ENCODE assay signal across 15 cellular contexts in the genomic region with DNA sequence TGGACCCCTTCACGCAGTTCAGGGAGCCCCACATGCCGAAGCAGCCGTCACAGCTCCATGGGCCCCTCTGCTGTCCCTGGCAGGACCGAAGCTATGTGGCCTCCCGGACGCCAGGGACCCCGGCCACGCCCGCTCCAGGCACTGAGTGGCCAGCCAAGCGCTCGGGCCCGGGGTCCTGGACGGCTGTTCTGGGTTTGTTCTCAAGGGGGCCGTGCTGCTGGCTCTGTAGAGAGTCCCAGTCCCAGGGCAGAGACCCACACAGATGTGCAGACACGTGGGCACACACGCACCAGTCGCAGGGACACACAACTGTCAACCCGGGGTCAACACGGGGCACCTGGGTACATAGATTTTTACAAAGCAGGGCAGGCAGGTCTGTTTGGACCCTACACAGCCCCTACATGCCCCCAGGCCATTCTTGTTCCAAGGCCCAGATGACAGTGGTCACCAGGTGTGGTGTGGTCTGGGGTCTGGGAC. TPM values are rescaled to one million over a fixed set of nuclear protein-coding genes. Genes with fewer than 3 reads are reported as not detected.
DNase-seq lines count a peak whose midpoint lies in the region; ATAC-seq, FAIRE-seq and TF ChIP-seq lines count a peak whose summit lies in the region.
"Had no signal": no experiment of that assay in that cellular context is flagged by ENCODE, and none has a peak within 500 bp of the region (broad histone marks: within the 10 kb centered on the region; RNA-seq: fewer than 3 reads in every experiment).

No MANE protein-coding gene starts in this region.

- peaks cover 39 to 96% (median 89%) of the 10 kb centered on the region in 10 experiments for H3K4me1 ChIP-seq in BLaER1 treated with 17β-estradiol and CSF1 and Interleukin-3, amounts not matched to agents 10 nM and 100 nM
- H3K4me1 ChIP-seq in IMR-90 (ENCODE audit: control insufficient read depth, insufficient read depth, low read length) (peaks cover 14% of the 10 kb centered on the region), keratinocyte (ENCODE audit: control insufficient read depth, extremely low read depth, insufficient read depth, low read length) (peaks cover 15% of the 10 kb centered on the region), ovary (ENCODE audit: insufficient read depth) (no peaks in the 10 kb centered on the region)

- H2BK120ac ChIP-seq in IMR-90 (ENCODE audit: low read depth, low read length): no peak overlapping the region

- H3K9me1 ChIP-seq in IMR-90 (ENCODE audit: insufficient read depth, low read length) (no peaks in the 10 kb centered on the region), keratinocyte (ENCODE audit: control insufficient read depth, extremely low read depth, insufficient read depth, low read length) (no peaks in the 10 kb centered on the region)

- BruUV-seq in IMR-90 (replicated peaks; lab: Mats Ljungman, UMichigan): no TSS peak

- peaks cover 0 to 25% (median 18%) of the 10 kb centered on the region in 11 experiments; a peak in 18 of 22 replicates for H3K36me3 ChIP-seq in BLaER1 treated with 17β-estradiol and CSF1 and Interleukin-3, amounts not matched to agents 10 nM and 100 nM
- H3K36me3 ChIP-seq in IMR-90 (ENCODE audit: control insufficient read depth, insufficient read depth, low read length) (peaks cover 2% of the 10 kb centered on the region; the same call in 1 of the 2 replicates), keratinocyte (ENCODE audit: control insufficient read depth in 2 of 2, extremely low read depth in 1 of 2, insufficient read depth in 2 of 2, low read length in 2 of 2) (peaks cover 0 to 3% of the 10 kb centered on the region in 2 experiments), ovary (no peaks in the 10 kb centered on the region)

- H4K20me1 ChIP-seq in BLaER1 treated with 17β-estradiol and CSF1 and Interleukin-3, amounts not matched to agents 10 nM and 100 nM: peaks cover 11 to 93% (median 76%) of the 10 kb centered on the region in 11 experiments; a peak in 21 of 22 replicates
- H4K20me1 ChIP-seq in IMR-90 (ENCODE audit: insufficient read depth, low read length): no peaks in the 10 kb centered on the region
- no peaks in the 10 kb centered on the region for H4K20me1 ChIP-seq in keratinocyte (ENCODE audit: control insufficient read depth, extremely low read depth, insufficient read depth, low read length)

- no peak overlapping the region for H4K91ac ChIP-seq in IMR-90 (ENCODE audit: insufficient read depth, low read depth, low read length)

- H2AK5ac ChIP-seq in IMR-90 (ENCODE audit: low read depth, low read length): peak overlapping the region; percentile 70; the same call in 1 of the 2 replicates

- DNase-seq in IMR-90: no peak
- no peak for DNase-seq in keratinocyte (ENCODE audit: low read depth, low spot score)
- no peak for DNase-seq in GM19238 (ENCODE audit: insufficient read length, low spot score)
- DNase-seq in ovary: no peak
- DNase-seq: CD4-positive, alpha-beta T cell; DMS79; GOT3; HFFc6; NCI-H187 treated with DMSO at 0.1 percent for 48 hours; NCI-H446; SHP77 had no signal

- FAIRE-seq in keratinocyte (lab: Jason Lieb, UNC): no peak
- FAIRE-seq: GM12878 had no signal

- H2AFZ ChIP-seq in IMR-90 (replicated peaks; ENCODE audit: low read length, poor library complexity) (no peak overlapping the region), keratinocyte (ENCODE audit: control insufficient read depth, low read length) (peak overlapping the region; percentile 62)

- in situ Hi-C loops in IMR-90 (cut with MboI; ENCODE audit: low sequenced_read_pairs): no loop called here

- dilution Hi-C loops in IMR-90 (cut with HindIII; ENCODE audit: low sequenced_read_pairs, unreplicated experiment): no loop called here
- dilution Hi-C loops in keratinocyte (cut with MboI; ENCODE audit: extremely low pct_ligation_motif_present, low sequenced_read_pairs): no loop called here

- peaks cover 5% of the 10 kb centered on the region for H3K79me2 ChIP-seq in keratinocyte (ENCODE audit: control insufficient read depth, insufficient read depth, low read length)

- H3K56ac ChIP-seq in IMR-90 (ENCODE audit: extremely low read depth, insufficient read depth, low read length): no peak overlapping the region

- CTCF ChIA-PET in IMR-90 (lab: Yijun Ruan, JAX): no interaction called here

- no peak for TF ChIP-seq EP300 in ovary (IDR thresholded peaks at IDR 0.05)

- H3K4me3 ChIP-seq in BLaER1 treated with 17β-estradiol and CSF1 and Interleukin-3, amounts not matched to agents 10 nM and 100 nM: no peak overlapping the region
- H3K4me3 ChIP-seq in IMR-90 (ENCODE audit: insufficient read depth, low read depth, low read length): no peak overlapping the region
- H3K4me3 ChIP-seq in keratinocyte (ENCODE audit: control insufficient read depth in 2 of 3, extremely low read depth in 1 of 3, insufficient read depth in 2 of 3, low read depth in 1 of 3, low read length in 3 of 3): no peak overlapping the region
- no peak overlapping the region for H3K4me3 ChIP-seq in ovary
- H3K4me3 ChIP-seq: GM12878 had no signal

- no peak overlapping the region for H2BK15ac ChIP-seq in IMR-90 (ENCODE audit: low read depth, low read length)

- H3K9me3 ChIP-seq in BLaER1 treated with 17β-estradiol and CSF1 and Interleukin-3, amounts not matched to agents 10 nM and 100 nM (replicated peaks in 1 of 11): no peaks in the 10 kb centered on the region
- no peaks in the 10 kb centered on the region for H3K9me3 ChIP-seq in IMR-90 (ENCODE audit: control insufficient read depth, insufficient read depth, low read length)
- no peaks in the 10 kb centered on the region for H3K9me3 ChIP-seq in keratinocyte (ENCODE audit: control insufficient read depth, low read depth, low read length)
- H3K9me3 ChIP-seq in ovary: no peaks in the 10 kb centered on the region

- POLR2A ChIA-PET in IMR-90 (lab: Charles Lee; ENCODE audit: unreplicated experiment): interaction anchor here (0.5 kb wide), 1 partner anchor 30 kb away, joined by 3 read pairs; no protein-coding TSS in a partner anchor

- H3K9ac ChIP-seq in BLaER1 treated with 17β-estradiol and CSF1 and Interleukin-3, amounts not matched to agents 10 nM and 100 nM: peak overlapping the region in 3 of 11 experiments; percentile 45 to 69 (median 64); a peak in 1 of 22 replicates
- H3K9ac ChIP-seq in IMR-90 (ENCODE audit: low read depth, low read length) (no peak overlapping the region), keratinocyte (ENCODE audit: control insufficient read depth, extremely low read depth, insufficient read depth, low read length) (peak overlapping the region; percentile 50)

- H3K27me3 ChIP-seq in BLaER1 treated with 17β-estradiol and CSF1 and Interleukin-3, amounts not matched to agents 10 nM and 100 nM: peaks cover 0 to 44% (median 4%) of the 10 kb centered on the region in 11 experiments; a peak in 13 of 22 replicates
- H3K27me3 ChIP-seq in IMR-90 (ENCODE audit: control insufficient read depth, insufficient read depth, low read length) (no peaks in the 10 kb centered on the region), keratinocyte (ENCODE audit: control insufficient read depth, extremely low read depth, insufficient read depth, low read length) (peaks cover 6% of the 10 kb centered on the region), ovary (peaks cover 10% of the 10 kb centered on the region)

- H3K27ac ChIP-seq in BLaER1 treated with 17β-estradiol and CSF1 and Interleukin-3, amounts not matched to agents 10 nM and 100 nM: no peak overlapping the region
- H3K27ac ChIP-seq in IMR-90 (ENCODE audit: insufficient read depth, low read length): no peak overlapping the region
- no peak overlapping the region for H3K27ac ChIP-seq in keratinocyte (ENCODE audit: control insufficient read depth, insufficient read depth, low read length)
- H3K27ac ChIP-seq in ovary: no peak overlapping the region

- peaks cover 3 to 23% of the 10 kb centered on the region in 2 experiments; a peak in 3 of 4 replicates for H3K79me1 ChIP-seq in IMR-90 (ENCODE audit: low read depth in 1 of 2, low read length in 2 of 2)

- no peak overlapping the region for H3K14ac ChIP-seq in IMR-90 (replicated peaks; ENCODE audit: low read depth, low read length)

- H2BK20ac ChIP-seq in IMR-90 (ENCODE audit: low read depth, low read length): no peak overlapping the region

- ATAC-seq in IMR-90 (ENCODE audit: low read depth) (no peak), HG02973 (IDR thresholded peaks at IDR 0.05; ENCODE audit: unreplicated experiment) (no peak)

- no peak for TF ChIP-seq CTCF in IMR-90 (conservative IDR thresholded peaks at IDR 0.05; ENCODE audit: low read depth, low read length)
- TF ChIP-seq CTCF in keratinocyte (optimal IDR thresholded peaks at IDR 0.05 in 1 of 3, IDR thresholded peaks at IDR 0.05 in 1 of 3, conservative IDR thresholded peaks at IDR 0.05 in 1 of 3; ENCODE audit: extremely low read depth in 1 of 3, insufficient read depth in 2 of 3, low read length in 3 of 3): no peak
- TF ChIP-seq CTCF in ovary (IDR thresholded peaks at IDR 0.05): no peak

- peak overlapping the region in 9 of 11 experiments; percentile 85 to 100 (median 100); a peak in 16 of 22 replicates for H3K4me2 ChIP-seq in BLaER1 treated with 17β-estradiol and CSF1 and Interleukin-3, amounts not matched to agents 10 nM and 100 nM
- H3K4me2 ChIP-seq in IMR-90 (ENCODE audit: low read depth, low read length) (no peak overlapping the region), keratinocyte (ENCODE audit: control insufficient read depth, extremely low read depth, insufficient read depth, low read depth, low read length) (peak overlapping the region; percentile 45)

- TF ChIP-seq POLR2A in IMR-90 (IDR thresholded peaks at IDR 0.05; ENCODE audit: low read depth, low read length) (no peak), ovary (IDR thresholded peaks at IDR 0.05) (no peak)

- no peak overlapping the region for H3K23ac ChIP-seq in IMR-90 (ENCODE audit: low read depth, low read length)

- intact Hi-C loops in IMR-90 (cut with micrococcal nuclease) (no loop called here), ovary (cut with DNase I) (loop anchor here in 1 of 4 donors (10.0 kb wide), 1 partner anchor 214 kb away; a partner anchor contains a TSS)

- no peak overlapping the region for H3K18ac ChIP-seq in IMR-90 (ENCODE audit: low read depth, low read length)

- peak overlapping the region; percentile 37 for H2AK9ac ChIP-seq in IMR-90 (replicated peaks; ENCODE audit: low read depth, low read length, poor library complexity)

- no peak for TF ChIP-seq RAD21 in IMR-90 (IDR thresholded peaks at IDR 0.05; ENCODE audit: low read length)

- no peak overlapping the region for H3K4ac ChIP-seq in IMR-90 (ENCODE audit: low read depth, low read length)

- H2BK5ac ChIP-seq in IMR-90 (ENCODE audit: low read depth, low read length, poor library complexity, severe bottlenecking): no peak overlapping the region

- WGBS in IMR-90 (ENCODE audit: extremely low coverage in 2 of 2, insufficient read length in 1 of 2), 2 experiments: 81% methylated on average over 9 of the region's 19 CpGs; no CpG with 5 or more reads in 1 of the 2 experiments
- 50 to 59% (median 55%) methylated on average over 15 to 19 of the region's 19 CpGs for whole genome bisulfite sequencing in ovary, 3 donors

- H4K8ac ChIP-seq in IMR-90 (ENCODE audit: low read depth in 2 of 2, low read length in 2 of 2): no peak overlapping the region

- H4K5ac ChIP-seq in IMR-90 (ENCODE audit: low read depth, low read length): no peak overlapping the region

RNA-seq across cellular contexts. Expression of a gene that starts 6.7 kb away (rescaled TPM):
- 12.2 and 18.3 TPM in 2 replicates for total RNA-seq in IMR-90 (2012; rRNA removed)
- 23.0 and 29.2 TPM in 2 replicates for polyA plus RNA-seq in IMR-90 (2012; rRNA removed)
- 24.3 and 37.0 TPM in 2 replicates for polyA plus RNA-seq in IMR-90 (2012; cell fraction: cytosol; rRNA removed)
- polyA plus RNA-seq in IMR-90 (2012; cell fraction: nucleus; rRNA removed; ENCODE audit: low replicate concordance): 10.2 and 16.5 TPM in 2 replicates
- 6.8 to 9.5 TPM (median 7.8 TPM) in 3 replicates for polyA plus RNA-seq in keratinocyte
- 1.5 TPM for polyA plus RNA-seq in keratinocyte (2011; ENCODE audit: low read depth)
- 4.8 and 9.2 TPM in 2 replicates for polyA plus RNA-seq in keratinocyte (2011; cell fraction: cytosol; rRNA removed)
- polyA plus RNA-seq in keratinocyte (2011; cell fraction: nucleus; rRNA removed): 10.3 and 10.8 TPM in 2 replicates
- polyA plus RNA-seq in keratinocyte (2012; ENCODE audit: low replicate concordance): 7.0 and 11.0 TPM in 2 replicates
- polyA minus RNA-seq in keratinocyte: 2.8 to 3.5 TPM (median 2.8 TPM) in 3 replicates
- polyA minus RNA-seq in keratinocyte (2011; cell fraction: cytosol; rRNA and poly(A)+ RNA removed): 9.2 TPM
- polyA minus RNA-seq in keratinocyte (2011; cell fraction: nucleus; rRNA and poly(A)+ RNA removed): 7.2 and 7.4 TPM in 2 replicates
- total RNA-seq in ovary: 10 to 100 TPM; 13.0 to 21.9 (median 18.0) TPM
- polyA plus RNA-seq in ovary: 1 to 10 TPM; 7.0 to 9.4 TPM

RNA-seq across cellular contexts. Expression of a gene that starts 6.9 kb away (rescaled TPM):
- total RNA-seq in IMR-90 (2012; rRNA removed): 57.0 and 69.4 TPM in 2 replicates
- 250 and 252 TPM in 2 replicates for polyA plus RNA-seq in IMR-90 (2012; rRNA removed)
- 292 and 384 TPM in 2 replicates for polyA plus RNA-seq in IMR-90 (2012; cell fraction: cytosol; rRNA removed)
- polyA plus RNA-seq in IMR-90 (2012; cell fraction: nucleus; rRNA removed; ENCODE audit: low replicate concordance): 224 and 287 TPM in 2 replicates
- 63.5 to 103 TPM (median 66.3 TPM) in 3 replicates for polyA plus RNA-seq in keratinocyte
- polyA plus RNA-seq in keratinocyte (2011; ENCODE audit: low read depth): 139 TPM
- polyA plus RNA-seq in keratinocyte (2011; cell fraction: cytosol; rRNA removed): 50.4 and 107 TPM in 2 replicates
- 118 and 153 TPM in 2 replicates for polyA plus RNA-seq in keratinocyte (2011; cell fraction: nucleus; rRNA removed)
- polyA plus RNA-seq in keratinocyte (2012; ENCODE audit: low replicate concordance): 74.7 and 112 TPM in 2 replicates
- polyA minus RNA-seq in keratinocyte: 25.3 to 111 TPM (median 27.8 TPM) in 3 replicates
- 104 TPM for polyA minus RNA-seq in keratinocyte (2011; cell fraction: cytosol; rRNA and poly(A)+ RNA removed)
- polyA minus RNA-seq in keratinocyte (2011; cell fraction: nucleus; rRNA and poly(A)+ RNA removed): 91.0 and 91.9 TPM in 2 replicates
- 100 to 1,000 TPM in 4 of 7 donors, 10 to 100 TPM in 3; 57.1 to 145 (median 116) TPM for total RNA-seq in ovary
- polyA plus RNA-seq in ovary: 100 to 1,000 TPM in 1 of 2 donors, 10 to 100 TPM in 1; 32.5 to 128 TPM

RNA-seq across cellular contexts. Expression of a gene that starts 7.8 kb away (rescaled TPM):
- total RNA-seq in IMR-90 (2012; rRNA removed) (0.36 TPM in 1 of 2 replicates, not detected in the other), ovary (1 to 10 TPM in 5 of 7 donors, under 1 TPM in 2; 0.92 to 4.8 (median 1.5) TPM)
- polyA plus RNA-seq in IMR-90 (2012; rRNA removed) (1.1 and 2.6 TPM in 2 replicates), keratinocyte (0.15 to 0.46 TPM (median 0.18 TPM) in 3 replicates), ovary (1 to 10 TPM in 1 of 2 donors, not detected in 1; 1.2 TPM)
- 0.65 and 0.84 TPM in 2 replicates for polyA plus RNA-seq in IMR-90 (2012; cell fraction: cytosol; rRNA removed)
- 8.4 and 27.4 TPM in 2 replicates for polyA plus RNA-seq in IMR-90 (2012; cell fraction: nucleus; rRNA removed; ENCODE audit: low replicate concordance)
- polyA plus RNA-seq in keratinocyte (2011; ENCODE audit: low read depth): not detected
- polyA plus RNA-seq in keratinocyte (2011; cell fraction: cytosol; rRNA removed): 0.14 TPM in 1 of 2 replicates, not detected in the other
- 1.1 and 1.2 TPM in 2 replicates for polyA plus RNA-seq in keratinocyte (2011; cell fraction: nucleus; rRNA removed)
- 0.26 and 1.9 TPM in 2 replicates for polyA plus RNA-seq in keratinocyte (2012; ENCODE audit: low replicate concordance)
- polyA minus RNA-seq in keratinocyte: not detected in 3 replicates
- polyA minus RNA-seq in keratinocyte (2011; cell fraction: cytosol; rRNA and poly(A)+ RNA removed): not detected
- not detected in 2 replicates for polyA minus RNA-seq in keratinocyte (2011; cell fraction: nucleus; rRNA and poly(A)+ RNA removed)

RNA-seq across cellular contexts. Expression of a gene that starts 24.8 kb away (rescaled TPM):
- total RNA-seq in IMR-90 (2012; rRNA removed) (not detected in 2 replicates), ovary (1 to 10 TPM in 3 of 7 donors, under 1 TPM in 4; 0.37 to 1.8 (median 0.71) TPM)
- polyA plus RNA-seq in IMR-90 (2012; rRNA removed) (0.15 and 0.44 TPM in 2 replicates), keratinocyte (0.04 TPM in 1 of 3 replicates, not detected in the others), ovary (1 to 10 TPM in 1 of 2 donors, not detected in 1; 2.5 TPM)
- polyA plus RNA-seq in IMR-90 (2012; cell fraction: cytosol; rRNA removed): 0.23 and 0.40 TPM in 2 replicates
- 0.63 and 1.3 TPM in 2 replicates for polyA plus RNA-seq in IMR-90 (2012; cell fraction: nucleus; rRNA removed; ENCODE audit: low replicate concordance)
- polyA plus RNA-seq in keratinocyte (2011; ENCODE audit: low read depth): not detected
- not detected in 2 replicates for polyA plus RNA-seq in keratinocyte (2011; cell fraction: cytosol; rRNA removed)
- polyA plus RNA-seq in keratinocyte (2011; cell fraction: nucleus; rRNA removed): not detected in 2 replicates
- not detected in 2 replicates for polyA plus RNA-seq in keratinocyte (2012; ENCODE audit: low replicate concordance)
- polyA minus RNA-seq in keratinocyte: not detected in 3 replicates
- not detected for polyA minus RNA-seq in keratinocyte (2011; cell fraction: cytosol; rRNA and poly(A)+ RNA removed)
- not detected in 2 replicates for polyA minus RNA-seq in keratinocyte (2011; cell fraction: nucleus; rRNA and poly(A)+ RNA removed)
- total RNA-seq: G401 had no signal

RNA-seq across cellular contexts. Expression of a gene that starts 32.3 kb away (rescaled TPM):
- total RNA-seq in IMR-90 (2012; rRNA removed): 0.18 TPM in 1 of 2 replicates, not detected in the other
- 1.0 and 1.2 TPM in 2 replicates for polyA plus RNA-seq in IMR-90 (2012; rRNA removed)
- polyA plus RNA-seq in IMR-90 (2012; cell fraction: cytosol; rRNA removed): 0.23 and 0.65 TPM in 2 replicates
- polyA plus RNA-seq in IMR-90 (2012; cell fraction: nucleus; rRNA removed; ENCODE audit: low replicate concordance): 4.4 and 10.1 TPM in 2 replicates
- polyA plus RNA-seq in keratinocyte: 0.09 to 0.63 TPM (median 0.21 TPM) in 3 replicates
- not detected for polyA plus RNA-seq in keratinocyte (2011; ENCODE audit: low read depth)
- 0.07 and 0.34 TPM in 2 replicates for polyA plus RNA-seq in keratinocyte (2011; cell fraction: cytosol; rRNA removed)
- 0.23 and 0.88 TPM in 2 replicates for polyA plus RNA-seq in keratinocyte (2011; cell fraction: nucleus; rRNA removed)
- polyA plus RNA-seq in keratinocyte (2012; ENCODE audit: low replicate concordance): 0.18 and 0.21 TPM in 2 replicates
- polyA minus RNA-seq in keratinocyte: not detected in 3 replicates
- not detected for polyA minus RNA-seq in keratinocyte (2011; cell fraction: cytosol; rRNA and poly(A)+ RNA removed)
- polyA minus RNA-seq in keratinocyte (2011; cell fraction: nucleus; rRNA and poly(A)+ RNA removed): 0.78 TPM in 1 of 2 replicates, not detected in the other
- 1 to 10 TPM in 1 of 7 donors, under 1 TPM in 2, not detected in 4; 0.23 to 1.4 (median 0.41) TPM for total RNA-seq in ovary
- polyA plus RNA-seq in ovary: under 1 TPM in 1 of 2 donors, not detected in 1; 0.10 TPM
- total RNA-seq: G401, HFFc6 had no signal
